Comparison of ENCODE assay signal across 7 cellular contexts in the genomic region with DNA sequence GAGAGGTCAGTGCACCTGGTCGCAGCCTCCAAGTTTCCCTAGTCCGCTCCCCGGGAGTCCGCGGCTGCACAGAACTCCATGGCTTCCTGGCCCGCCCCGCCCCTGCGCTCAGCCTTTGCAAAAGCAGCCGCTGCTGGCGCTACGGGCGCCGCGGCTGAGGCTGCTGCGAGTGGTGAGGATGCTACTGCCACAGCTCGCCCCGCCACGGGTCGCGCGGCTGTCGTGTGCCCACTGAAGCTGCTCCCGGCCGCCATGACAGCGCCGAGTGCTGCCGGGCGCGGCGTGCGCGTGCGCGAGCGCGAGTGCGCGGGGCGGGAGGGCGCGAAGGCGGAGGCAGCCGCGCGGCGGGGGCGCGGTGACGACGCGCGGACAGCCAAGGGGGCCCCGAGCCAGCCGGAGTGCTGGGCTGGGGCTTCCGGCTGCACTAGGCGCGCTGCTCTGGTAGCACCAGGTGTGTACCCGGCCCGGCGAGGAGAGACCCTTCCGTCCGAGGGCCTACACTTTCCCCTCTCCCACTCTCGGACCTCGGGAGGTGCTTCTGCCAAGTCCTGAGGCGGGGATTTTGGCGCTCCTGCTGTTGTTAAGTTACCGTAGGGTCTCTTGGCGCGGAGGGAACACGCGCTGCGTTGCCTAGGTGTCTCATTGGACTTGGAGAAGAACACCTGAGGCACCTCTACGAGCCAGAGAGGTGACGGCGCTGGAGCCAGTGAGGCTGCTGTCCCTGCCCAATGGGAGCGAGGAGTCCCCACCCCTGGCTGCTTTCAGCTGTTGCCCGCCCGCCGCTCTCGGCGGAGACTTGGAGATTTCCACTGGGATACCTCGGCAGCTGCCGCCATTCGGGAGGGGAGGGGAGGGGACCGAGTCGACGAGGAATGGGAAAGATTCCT. TPM values are rescaled to one million over a fixed set of nuclear protein-coding genes. Genes with fewer than 3 reads are reported as not detected.
DNase-seq lines count a peak whose midpoint lies in the region; ATAC-seq and TF ChIP-seq lines count a peak whose summit lies in the region.

No MANE protein-coding gene starts in this region.

- DNase-seq in NCI-H187 (lab: John Stamatoyannopoulos, UW) (peak; percentile 58 to 74), T1000 (lab: John Stamatoyannopoulos, UW) (peak; percentile 54), astrocyte of the spinal cord (ENCODE audit: low read depth, low spot score) (peak; percentile 68), iPS DF 6.9 (ENCODE audit: low read depth, low spot score) (peak; percentile 55), gastrocnemius medialis (peak; percentile 27 to 62)

- H3K27ac ChIP-seq in iPS DF 6.9 (ENCODE audit: low read length) (no peak overlapping the region), gastrocnemius medialis (peak overlapping the region; percentile 83 to 89 (median 86))

- H3K4me1 ChIP-seq in iPS DF 6.9 (ENCODE audit: control insufficient read depth, insufficient read depth, low read length) (no peaks in the 10 kb centered on the region), gastrocnemius medialis (peaks cover 18% of the 10 kb centered on the region in 2 donors)

- intact Hi-C loops in gastrocnemius medialis (cut with DNase I; ENCODE audit: low total_unique reads) = loop anchor here (1.0 to 10.0 kb wide), 3 partner anchors 84 to 1769 kb away; a partner anchor contains a TSS

- TF ChIP-seq POLR2A in gastrocnemius medialis (IDR thresholded peaks at IDR 0.05) = peak; percentile 58 to 59

- H3K27me3 ChIP-seq in iPS DF 6.9 (ENCODE audit: control insufficient read depth, insufficient read depth, low read length) (no peaks in the 10 kb centered on the region), gastrocnemius medialis (no peaks in the 10 kb centered on the region)

- no peaks in the 10 kb centered on the region for H3K36me3 ChIP-seq in iPS DF 6.9 (ENCODE audit: control insufficient read depth, insufficient read depth, low read length)
- H3K36me3 ChIP-seq in gastrocnemius medialis = no peaks in the 10 kb centered on the region

- WGBS in iPS DF 6.9 (ENCODE audit: insufficient coverage, insufficient read length) = no CpG with 5 or more reads among the region's 87 CpGs

- peak; percentile 64 for ATAC-seq in GM18517 (IDR thresholded peaks at IDR 0.05; ENCODE audit: unreplicated experiment)
- ATAC-seq in HG02943 (IDR thresholded peaks at IDR 0.05; ENCODE audit: low read depth, unreplicated experiment) = peak; percentile 62
- ATAC-seq in gastrocnemius medialis = peak; percentile 85 to 86

- H3K9me3 ChIP-seq in iPS DF 6.9 (ENCODE audit: control insufficient read depth, insufficient read depth, low read length) (no peaks in the 10 kb centered on the region), gastrocnemius medialis (no peaks in the 10 kb centered on the region)

- H3K4me3 ChIP-seq in astrocyte of the spinal cord (ENCODE audit: low read depth, low read length) (peak overlapping the region; percentile 74), iPS DF 6.9 (ENCODE audit: low read length) (peak overlapping the region; percentile 83; the same call in 1 of the 2 replicates), gastrocnemius medialis (peak overlapping the region; percentile 81 to 97 (median 93))

- TF ChIP-seq CTCF in astrocyte of the spinal cord (IDR thresholded peaks at IDR 0.05; ENCODE audit: low read depth, low read length) = no peak
- TF ChIP-seq CTCF in gastrocnemius medialis (IDR thresholded peaks at IDR 0.05 in 4 of 5, conservative IDR thresholded peaks at IDR 0.05 in 1 of 5) = no peak

- in situ Hi-C loops in astrocyte of the spinal cord (cut with HindIII; ENCODE audit: low sequenced_read_pairs) = no loop called here
- in situ Hi-C loops in gastrocnemius medialis (cut with MboI; ENCODE audit: low sequenced_read_pairs in 4 of 4) = no loop called here

RNA-seq across cellular contexts. Expression of a gene that starts 0.6 kb away (rescaled TPM):
- total RNA-seq in gastrocnemius medialis = 10 to 100 TPM in 2 of 4 donors, 1 to 10 TPM in 2; 8.5 to 18.0 (median 11.9) TPM
